4 cellular contexts compared by ENCODE assay signal in genomic region chr7:145020454-145020853, GRCh38.
"Had no signal": no experiment of that assay in that cellular context is flagged by ENCODE, and none has a peak within 500 bp of the region (broad histone marks: within the 10 kb centered on the region; RNA-seq: fewer than 3 reads in every experiment).

No MANE protein-coding gene starts in this region.

- H3K9me3 Mint-ChIP-seq: IgD-negative memory B cell had no signal

- DNase-seq: IMR-90 had no signal

- H3K27ac Mint-ChIP-seq: IgD-negative memory B cell had no signal

- H3K36me3 Mint-ChIP-seq: IgD-negative memory B cell had no signal

- H3K4me1 Mint-ChIP-seq: IgD-negative memory B cell had no signal

- ATAC-seq: HepG2, K562 had no signal

- H3K4me3 Mint-ChIP-seq: IgD-negative memory B cell had no signal
